Comparison of ENCODE assay signal across 13 cellular contexts in the genomic region with DNA sequence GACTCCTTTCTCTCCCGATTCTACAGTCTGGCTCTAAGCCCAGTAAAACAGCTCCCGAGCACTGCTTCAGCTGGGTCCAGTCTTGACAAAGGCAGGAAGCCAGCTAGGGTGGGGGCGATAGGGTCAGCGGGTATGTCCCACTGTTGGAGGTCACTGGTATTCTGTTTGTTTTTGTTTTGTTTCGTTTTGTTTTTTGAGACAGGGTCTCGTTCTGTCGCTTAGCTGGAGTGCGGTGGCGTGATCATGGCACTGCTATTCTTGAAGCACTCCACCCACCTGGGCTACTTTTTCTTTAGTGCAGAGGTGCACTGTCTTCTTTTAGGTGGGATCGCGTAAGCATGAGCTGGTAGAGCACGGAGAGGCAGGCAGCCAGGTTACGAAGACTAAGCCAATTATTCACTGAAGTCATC. TPM values are rescaled to one million over a fixed set of nuclear protein-coding genes. Genes with fewer than 3 reads are reported as not detected.
A peak's percentile ranks its signal among the peaks of the same experiment; 100 is the strongest.
DNase-seq lines count a peak whose midpoint lies in the region; ATAC-seq, FAIRE-seq and TF ChIP-seq lines count a peak whose summit lies in the region.
"Had no signal": no experiment of that assay in that cellular context is flagged by ENCODE, and none has a peak within 500 bp of the region (broad histone marks: within the 10 kb centered on the region; RNA-seq: fewer than 3 reads in every experiment).

No MANE protein-coding gene starts in this region.

- ATAC-seq in right lobe of liver (peak in 3 of 4 donors; percentile 23 to 45 (median 31)), HepG2 (no peak), activated B cell treated with CpG ODN at 0.5 μM for 24 hours (ENCODE audit: low read depth) (no peak), lower lobe of right lung (no peak)

- H3K36me3 Mint-ChIP-seq in activated B cell treated with CpG ODN at 0.5 μM for 24 hours (ENCODE audit: low read depth) (no peaks in the 10 kb centered on the region), progenitor cell of endocrine pancreas (ENCODE audit: insufficient read depth) (peaks cover 20% of the 10 kb centered on the region)

- H3K27ac Mint-ChIP-seq in activated B cell treated with CpG ODN at 0.5 μM for 24 hours (no peak overlapping the region), progenitor cell of endocrine pancreas (no peak overlapping the region)

- H3K9me3 Mint-ChIP-seq in activated B cell treated with CpG ODN at 0.5 μM for 24 hours (no peaks in the 10 kb centered on the region), progenitor cell of endocrine pancreas (ENCODE audit: low read depth) (no peaks in the 10 kb centered on the region)

- H3K4me3 ChIP-seq in right lobe of liver (no peak overlapping the region), HepG2 (replicated peaks in 1 of 3; ENCODE audit: insufficient read depth in 1 of 3, low read depth in 2 of 3, low read length in 3 of 3) (no peak overlapping the region), lower lobe of right lung (peak overlapping the region; percentile 15)
- H3K4me3 ChIP-seq: Peyer's patch had no signal

- no TSS peak for BruUV-seq in HepG2 (replicated peaks; lab: Mats Ljungman, UMichigan)

- H3K4me1 ChIP-seq in right lobe of liver: peaks cover 0 to 5% (median 0%) of the 10 kb centered on the region in 4 donors
- no peaks in the 10 kb centered on the region for H3K4me1 ChIP-seq in HepG2 (ENCODE audit: insufficient read depth, low read length)
- peaks cover 11% of the 10 kb centered on the region for H3K4me1 ChIP-seq in lower lobe of right lung
- H3K4me1 ChIP-seq: parathyroid adenoma, Peyer's patch had no signal

- no peak for TF ChIP-seq EP300 in HepG2 (IDR thresholded peaks at IDR 0.05; ENCODE audit: low read depth in 2 of 2, low read length in 2 of 2)
- TF ChIP-seq EP300 in HepG2 (CRISPR knock-in tag; IDR thresholded peaks at IDR 0.05; ENCODE audit: borderline replicate concordance): no peak

- H3K36me3 ChIP-seq in right lobe of liver (no peaks in the 10 kb centered on the region), HepG2 (replicated peaks in 1 of 2; ENCODE audit: control insufficient read depth in 1 of 2, insufficient read depth in 2 of 2, low read length in 2 of 2) (no peaks in the 10 kb centered on the region), lower lobe of right lung (peaks cover 9% of the 10 kb centered on the region)
- H3K36me3 ChIP-seq: Peyer's patch had no signal

- CTCF ChIA-PET in HepG2 (lab: Yijun Ruan, JAX; ENCODE audit: low intra/inter-chr PET ratio, low total read pairs) (no interaction called here), activated B cell treated with CpG ODN at 0.5 μM for 24 hours (lab: Charles Lee) (interaction anchor here (1.3 kb wide), 1 partner anchor 20 kb away, joined by 3 read pairs; no protein-coding TSS in a partner anchor)

- no peak for FAIRE-seq in HepG2 (lab: Jason Lieb, UNC)
- FAIRE-seq in RCC 7860 (lab: Jason Lieb, UNC): no peak
- FAIRE-seq: astrocyte had no signal

- H3K27ac ChIP-seq in right lobe of liver: no peak overlapping the region
- no peak overlapping the region for H3K27ac ChIP-seq in HepG2 (ENCODE audit: extremely low read length, insufficient read depth, low read length)
- no peak overlapping the region for H3K27ac ChIP-seq in lower lobe of right lung
- H3K27ac ChIP-seq: parathyroid adenoma, Peyer's patch had no signal

- TF ChIP-seq POLR2A in right lobe of liver (IDR thresholded peaks at IDR 0.05): no peak
- TF ChIP-seq POLR2A in HepG2 (IDR thresholded peaks at IDR 0.05; ENCODE audit: insufficient read depth in 1 of 2, low read depth in 2 of 2, low read length in 2 of 2): no peak

- H3K4me2 ChIP-seq in HepG2 (ENCODE audit: low read depth, low read length): no peak overlapping the region

- H3K4me1 Mint-ChIP-seq in activated B cell treated with CpG ODN at 0.5 μM for 24 hours (peaks cover 100% of the 10 kb centered on the region), progenitor cell of endocrine pancreas (ENCODE audit: low read depth) (no peaks in the 10 kb centered on the region)

- H3K9ac ChIP-seq in HepG2 (ENCODE audit: insufficient read depth, low read depth, low read length): no peak overlapping the region
- H3K9ac ChIP-seq: parathyroid adenoma had no signal

- H4K20me1 ChIP-seq in HepG2 (ENCODE audit: insufficient read depth, low read length): no peaks in the 10 kb centered on the region

- H3K27me3 Mint-ChIP-seq in activated B cell treated with CpG ODN at 0.5 μM for 24 hours (no peaks in the 10 kb centered on the region), progenitor cell of endocrine pancreas (no peaks in the 10 kb centered on the region)

- H3K27me3 ChIP-seq in right lobe of liver (no peaks in the 10 kb centered on the region), HepG2 (ENCODE audit: control insufficient read depth in 1 of 2, insufficient read depth in 2 of 2, low read length in 2 of 2) (no peaks in the 10 kb centered on the region), lower lobe of right lung (ENCODE audit: low read depth) (no peaks in the 10 kb centered on the region)
- H3K27me3 ChIP-seq: Peyer's patch had no signal

- TF ChIP-seq CTCF in right lobe of liver (IDR thresholded peaks at IDR 0.05) (no peak), HepG2 (CRISPR knock-in tag; IDR thresholded peaks at IDR 0.05) (no peak), activated B cell treated with CpG ODN at 0.5 μM for 24 hours (IDR thresholded peaks at IDR 0.05) (no peak), lower lobe of right lung (IDR thresholded peaks at IDR 0.05) (no peak), progenitor cell of endocrine pancreas (IDR thresholded peaks at IDR 0.05; ENCODE audit: unreplicated experiment) (no peak)

- H2AFZ ChIP-seq in HepG2 (ENCODE audit: low read length): no peak overlapping the region
- H2AFZ ChIP-seq: parathyroid adenoma had no signal

- in situ Hi-C loops in HepG2 (cut with HindIII; ENCODE audit: extremely low pct_ligation_motif_present, low pct_unique_long_range_greater_than_20kb): loop anchor here (10.0 kb wide), 1 partner anchor 418 kb away; no protein-coding TSS in a partner anchor

- TF ChIP-seq RAD21 in HepG2 (CRISPR knock-in tag; IDR thresholded peaks at IDR 0.05): no peak

- H3K9me3 ChIP-seq in right lobe of liver (peaks cover 0 to 4% (median 0%) of the 10 kb centered on the region in 4 donors), HepG2 (ENCODE audit: low read length) (no peaks in the 10 kb centered on the region), lower lobe of right lung (no peaks in the 10 kb centered on the region)
- H3K9me3 ChIP-seq: Peyer's patch had no signal

- intact Hi-C loops in right lobe of liver (cut with DNase I): no loop called here
- intact Hi-C loops in HepG2 (cut with micrococcal nuclease; ENCODE audit: unreplicated experiment): no loop called here
- intact Hi-C loops in activated B cell treated with CpG ODN at 0.5 μM for 24 hours (cut with micrococcal nuclease): loop anchor here (10.0 kb wide), 1 partner anchor 878 kb away; the partner anchor contains the start of gene GTPBP8
- intact Hi-C loops in lower lobe of right lung (cut with DNase I): no loop called here

- DNase-seq in right lobe of liver (no peak), HepG2 (ENCODE audit: low spot score) (no peak), activated B cell treated with CpG ODN at 0.5 μM for 24 hours (no peak), lower lobe of right lung (no peak), NCI-H146 treated with DMSO at 0.1 percent for 48 hours (lab: John Stamatoyannopoulos, UW; ENCODE audit: unreplicated experiment) (no peak), RCC 7860 (ENCODE audit: low spot score) (no peak), cerebellar cortex (ENCODE audit: low spot score) (no peak), progenitor cell of endocrine pancreas (ENCODE audit: low spot score, unreplicated experiment) (no peak)
- DNase-seq: NCI-H345, Peyer's patch, trophoblast cell had no signal

- H3K4me3 Mint-ChIP-seq in activated B cell treated with CpG ODN at 0.5 μM for 24 hours: peak overlapping the region; percentile 66
- H3K4me3 Mint-ChIP-seq in progenitor cell of endocrine pancreas (ENCODE audit: low read depth): no peak overlapping the region

- POLR2A ChIA-PET in HepG2 (lab: Yijun Ruan, JAX): no interaction called here
- POLR2A ChIA-PET in activated B cell treated with CpG ODN at 0.5 μM for 24 hours (lab: Charles Lee): interaction anchor here (0.7 to 3.5 kb wide), 4 partner anchors 12 to 382 kb away, joined by 4 to 27 read pairs (median 15); partner anchors contain the start of genes BTLA and GCSAM

- no peaks in the 10 kb centered on the region for H3K79me2 ChIP-seq in HepG2 (ENCODE audit: insufficient read depth, low read length)
- H3K79me2 ChIP-seq: parathyroid adenoma had no signal

- 59% methylated on average over 13 of the region's 13 CpGs for WGBS in right lobe of liver (ENCODE audit: insufficient coverage, low coverage, low lambda C conversion rate, missing lambda C conversion rate)
- 62% methylated on average over 13 of the region's 13 CpGs for WGBS in HepG2 (ENCODE audit: low lambda C conversion rate)

RNA-seq across cellular contexts. Expression of gene GCSAM, which starts 16.3 kb away (rescaled TPM):
- total RNA-seq in right lobe of liver (under 1 TPM in 2 of 6 experiments, not detected in 4; 0.12 to 0.18 TPM), HepG2 (2016; rRNA removed; fragmentation: Illumina TruSeq; extraction: Trizol) (not detected in 2 replicates), activated B cell treated with CpG ODN at 0.5 μM for 24 hours (16.0 and 17.3 TPM in 2 replicates), lower lobe of right lung (1.5 TPM), progenitor cell of endocrine pancreas (not detected in 2 replicates)
- not detected in 2 replicates for total RNA-seq in HepG2 (2016; cell fraction: cytosol; rRNA removed; fragmentation: Illumina TruSeq; extraction: Trizol; ENCODE audit: low read depth)
- not detected in 2 replicates for total RNA-seq in HepG2 (2016; cell fraction: insoluble cytoplasmic fraction; rRNA removed; fragmentation: Illumina TruSeq; extraction: Trizol)
- not detected in 2 replicates for total RNA-seq in HepG2 (2016; cell fraction: membrane; rRNA removed; fragmentation: Illumina TruSeq; extraction: Trizol)
- not detected in 2 replicates for total RNA-seq in HepG2 (2016; cell fraction: nucleus; rRNA removed; fragmentation: Illumina TruSeq; extraction: Trizol)
- polyA plus RNA-seq in HepG2 (2011; rRNA removed): not detected in 2 replicates
- 0.05 and 0.07 TPM in 2 replicates for polyA plus RNA-seq in HepG2 (2011; cell fraction: cytosol; rRNA removed)
- not detected in 2 replicates for polyA plus RNA-seq in HepG2 (2011; cell fraction: nucleus; rRNA removed)
- polyA plus RNA-seq in HepG2 (2012): not detected in 2 replicates
- polyA plus RNA-seq in HepG2 (2016; cell fraction: cytosol; fragmentation: Illumina TruSeq; extraction: Trizol; ENCODE audit: low read depth): not detected in 2 replicates
- polyA plus RNA-seq in HepG2 (2016; cell fraction: insoluble cytoplasmic fraction; fragmentation: Illumina TruSeq; extraction: Trizol; ENCODE audit: low read depth): not detected in 2 replicates
- not detected in 2 replicates for polyA plus RNA-seq in HepG2 (2016; cell fraction: membrane; fragmentation: Illumina TruSeq; extraction: Trizol; ENCODE audit: low read depth)
- not detected in 2 replicates for polyA plus RNA-seq in HepG2 (2016; cell fraction: nucleus; fragmentation: Illumina TruSeq; extraction: Trizol; ENCODE audit: insufficient read depth, low read depth)
- 0.19 TPM in 1 of 2 replicates, not detected in the other for polyA minus RNA-seq in HepG2 (2011; rRNA and poly(A)+ RNA removed; ENCODE audit: low replicate concordance)
- not detected in 2 replicates for polyA minus RNA-seq in HepG2 (2011; cell fraction: cytosol; rRNA and poly(A)+ RNA removed)
- polyA minus RNA-seq in HepG2 (2011; cell fraction: nucleus; rRNA and poly(A)+ RNA removed): not detected in 2 replicates
- total RNA-seq: astrocyte had no signal

RNA-seq across cellular contexts. Expression of gene C3orf52, which starts 30.6 kb away (rescaled TPM):
- total RNA-seq in right lobe of liver: under 1 TPM; 0.12 to 0.69 (median 0.34) TPM
- 1.0 and 1.2 TPM in 2 replicates for total RNA-seq in HepG2 (2016; rRNA removed; fragmentation: Illumina TruSeq; extraction: Trizol)
- total RNA-seq in HepG2 (2016; cell fraction: cytosol; rRNA removed; fragmentation: Illumina TruSeq; extraction: Trizol; ENCODE audit: low read depth): 0.18 and 0.30 TPM in 2 replicates
- total RNA-seq in HepG2 (2016; cell fraction: insoluble cytoplasmic fraction; rRNA removed; fragmentation: Illumina TruSeq; extraction: Trizol): 0.70 and 1.1 TPM in 2 replicates
- total RNA-seq in HepG2 (2016; cell fraction: membrane; rRNA removed; fragmentation: Illumina TruSeq; extraction: Trizol): 0.55 and 0.62 TPM in 2 replicates
- 1.5 and 1.6 TPM in 2 replicates for total RNA-seq in HepG2 (2016; cell fraction: nucleus; rRNA removed; fragmentation: Illumina TruSeq; extraction: Trizol)
- 0.79 and 1.1 TPM in 2 replicates for polyA plus RNA-seq in HepG2 (2011; rRNA removed)
- 0.51 and 0.91 TPM in 2 replicates for polyA plus RNA-seq in HepG2 (2011; cell fraction: cytosol; rRNA removed)
- 1.0 and 2.3 TPM in 2 replicates for polyA plus RNA-seq in HepG2 (2011; cell fraction: nucleus; rRNA removed)
- 0.16 and 0.49 TPM in 2 replicates for polyA plus RNA-seq in HepG2 (2012)
- 0.14 and 0.20 TPM in 2 replicates for polyA plus RNA-seq in HepG2 (2016; cell fraction: cytosol; fragmentation: Illumina TruSeq; extraction: Trizol; ENCODE audit: low read depth)
- 0.41 and 0.96 TPM in 2 replicates for polyA plus RNA-seq in HepG2 (2016; cell fraction: insoluble cytoplasmic fraction; fragmentation: Illumina TruSeq; extraction: Trizol; ENCODE audit: low read depth)
- polyA plus RNA-seq in HepG2 (2016; cell fraction: membrane; fragmentation: Illumina TruSeq; extraction: Trizol; ENCODE audit: low read depth): 0.31 and 0.32 TPM in 2 replicates
- polyA plus RNA-seq in HepG2 (2016; cell fraction: nucleus; fragmentation: Illumina TruSeq; extraction: Trizol; ENCODE audit: insufficient read depth, low read depth): 1.1 and 1.3 TPM in 2 replicates
- polyA minus RNA-seq in HepG2 (2011; rRNA and poly(A)+ RNA removed; ENCODE audit: low replicate concordance): 0.28 and 8.6 TPM in 2 replicates
- polyA minus RNA-seq in HepG2 (2011; cell fraction: cytosol; rRNA and poly(A)+ RNA removed): 0.40 and 0.97 TPM in 2 replicates
- polyA minus RNA-seq in HepG2 (2011; cell fraction: nucleus; rRNA and poly(A)+ RNA removed): 4.0 and 5.2 TPM in 2 replicates
- total RNA-seq in activated B cell treated with CpG ODN at 0.5 μM for 24 hours: 1.4 and 1.8 TPM in 2 replicates
- total RNA-seq in lower lobe of right lung: 16.4 TPM
- 20.6 and 23.7 TPM in 2 replicates for total RNA-seq in progenitor cell of endocrine pancreas

Comparison
In these comparisons a context has a peak if more than half of its experiments do, and no peak if none do; other contexts are left out.
1. ATAC-seq: peak in right lobe of liver (3 of 4); none in HepG2 (single experiment), activated B cell treated with CpG ODN at 0.5 μM for 24 hours (single experiment) and lower lobe of right lung (0 of 2).